29 cellular contexts compared by ENCODE assay signal in genomic region chr22:20292108-20292507, GRCh38. TPM values are rescaled to one million over a fixed set of nuclear protein-coding genes. Genes with fewer than 3 reads are reported as not detected.
"Had no signal": no experiment of that assay in that cellular context is flagged by ENCODE, and none has a peak within 500 bp of the region (broad histone marks: within the 10 kb centered on the region; RNA-seq: fewer than 3 reads in every experiment).

No MANE protein-coding gene starts in this region.

- H3K27ac ChIP-seq: ascending aorta, cardiac muscle cell, VCaP had no signal

- ATAC-seq: activated CD8-positive, alpha-beta T cell treated with anti-CD3 and anti-CD28 coated beads for 36 hours; activated naive CD8-positive, alpha-beta T cell treated with anti-CD3 and anti-CD28 coated beads, Interleukin-2, amount 50 U/mL, for 24 hours; activated T-cell treated with anti-CD3 and anti-CD28 coated beads, Interleukin-2, amount 50 U/mL, for 4 hours; activated T-cell treated with anti-CD3 and anti-CD28 coated beads, Interleukin-2, amount 50 U/mL, for 72 hours; activated T-helper 17 cell treated with anti-CD3 and anti-CD28 coated beads, Interleukin-2, amount 50 U/mL, for 72 hours had no signal

- DNase-seq: activated B cell treated with CpG ODN at 0.5 μM for 24 hours; activated CD4-positive, alpha-beta memory T cell treated with anti-CD3 and anti-CD28 coated beads for 36 hours; activated CD4-positive, alpha-beta T cell treated with anti-CD3 and anti-CD28 coated beads for 4 hours; activated CD4-positive, alpha-beta T cell treated with anti-CD3 and anti-CD28 coated beads, Interleukin-2, amount 10 ng/mL, durations not matched to agents 24 days and 14 days; activated CD4-positive, alpha-beta T cell treated with anti-CD3 and anti-CD28 coated beads, Interleukin-2, amount 50 U/mL, for 1 hour; activated CD4-positive, alpha-beta T cell treated with anti-CD3 and anti-CD28 coated beads, Interleukin-2, amount 50 U/mL, for 4 hours; activated CD4-positive, CD25-positive, alpha-beta regulatory T cell treated with anti-CD3 and anti-CD28 coated beads, Interleukin-2, amount 50 U/mL, for 72 hours; activated CD8-positive, alpha-beta memory T cell treated with anti-CD3 and anti-CD28 coated beads, Interleukin-2, amount 50 U/mL, for 4 hours; activated CD8-positive, alpha-beta T cell treated with anti-CD3 and anti-CD28 coated beads for 36 hours; activated gamma-delta T cell; activated naive CD4-positive, alpha-beta T cell treated with anti-CD3 and anti-CD28 coated beads, Interleukin-2, amount 10 ng/mL, durations not matched to agents 7 days and 5 days; activated naive CD4-positive, alpha-beta T cell treated with Interleukin-2 at 50 U/mL for 16 hours; activated naive CD8-positive, alpha-beta T cell treated with anti-CD3 and anti-CD28 coated beads, Interleukin-2, amount 10 ng/mL, durations not matched to agents 7 days and 5 days; activated naive CD8-positive, alpha-beta T cell treated with anti-CD3 and anti-CD28 coated beads, Interleukin-2, amount 50 U/mL, for 24 hours; activated T-cell treated with anti-CD3 and anti-CD28 coated beads for 4 hours; activated T-cell treated with anti-CD3 and anti-CD28 coated beads, Interleukin-2, amount 50 U/mL, for 1 hour; activated T-cell treated with anti-CD3 and anti-CD28 coated beads, Interleukin-2, amount 50 U/mL, for 4 hours; activated T-cell treated with anti-CD3 and anti-CD28 coated beads, Interleukin-2, amount 50 U/mL, for 72 hours; amygdala; anterior cingulate cortex; caudate nucleus; cerebellar nuclear complex; T-helper 1 cell; T-helper 2 cell; T-helper 9 cell had no signal

- H3K4me3 ChIP-seq: ascending aorta, cardiac muscle cell had no signal

- H3K36me3 ChIP-seq: ascending aorta, cardiac muscle cell had no signal

- H3K9me3 ChIP-seq: ascending aorta had no signal

- H3K4me1 ChIP-seq: ascending aorta had no signal

- H3K27me3 ChIP-seq: ascending aorta had no signal

RNA-seq across cellular contexts. Expression of gene RTN4R, which starts 24.0 kb away (rescaled TPM):
- total RNA-seq: activated B cell treated with CpG ODN at 0.5 μM for 24 hours had no signal
